In genomic region chr2:33267745-33268144, GRCh38 we compare ENCODE assay signal across 17 cellular contexts.
DNase-seq lines count a peak whose midpoint lies in the region; TF ChIP-seq lines count a peak whose summit lies in the region.
"Had no signal": no experiment of that assay in that cellular context is flagged by ENCODE, and none has a peak within 500 bp of the region (broad histone marks: within the 10 kb centered on the region; RNA-seq: fewer than 3 reads in every experiment).

No MANE protein-coding gene starts in this region.

- no peak overlapping the region for H3K9ac ChIP-seq in SK-N-SH

- H3K79me2 ChIP-seq in SK-N-SH (ENCODE audit: insufficient read depth), result peaks cover 5% of the 10 kb centered on the region; the same call in 1 of the 2 replicates

- H3K9me3 ChIP-seq in BE2C (no peaks in the 10 kb centered on the region), SK-N-SH (no peaks in the 10 kb centered on the region)

- DNase-seq in EL (peak; percentile 20), MV-4-11 (lab: John Stamatoyannopoulos, UW) (peak; percentile 57), dedifferentiated amniotic fluid mesenchymal stem cell (ENCODE audit: extremely low spot score) (peak; percentile 45), lung microvascular endothelial cell (ENCODE audit: low read depth in 2 of 2) (peak; percentile 48 to 63), NCI-H1092 (lab: John Stamatoyannopoulos, UW) (no peak), BE2C (no peak), SK-N-SH (no peak)
- DNase-seq in central memory CD4-positive, alpha-beta T cell, result no peak
- DNase-seq: activated CD4-positive, alpha-beta T cell treated with anti-CD3 and anti-CD28 coated beads, Interleukin-2, amount 50 U/mL, for 4 hours; activated T-cell treated with anti-CD3 and anti-CD28 coated beads, Interleukin-2, amount 50 U/mL, for 1 hour; Caco-2; effector memory CD8-positive, alpha-beta T cell; MM.1S; NCI-H526 treated with DMSO at 0.1 percent for 48 hours; PC-9; SW 1271 had no signal

- no peak for TF ChIP-seq CTCF in BE2C (IDR thresholded peaks at IDR 0.05; ENCODE audit: low read depth, low read length)
- no peak for TF ChIP-seq CTCF in SK-N-SH (IDR thresholded peaks at IDR 0.05)

- peaks cover 54% of the 10 kb centered on the region for H3F3A ChIP-seq in SK-N-SH (replicated peaks; ENCODE audit: insufficient read depth)

- H3K4me2 ChIP-seq in SK-N-SH, result no peak overlapping the region
- H3K4me2 ChIP-seq: PC-9 had no signal

- no peak overlapping the region for H3K4me3 ChIP-seq in BE2C (ENCODE audit: low read depth, low read length)
- H3K4me3 ChIP-seq in SK-N-SH (ENCODE audit: low read depth in 2 of 2, low read length in 1 of 2), result no peak overlapping the region
- H3K4me3 ChIP-seq: breast epithelium, PC-9 had no signal

- no peak overlapping the region for H2AFZ ChIP-seq in SK-N-SH (ENCODE audit: low read depth)
- H2AFZ ChIP-seq: PC-9 had no signal

- H3K4me1 ChIP-seq in BE2C, result no peaks in the 10 kb centered on the region
- H3K4me1 ChIP-seq in SK-N-SH (ENCODE audit: control insufficient read depth in 1 of 2, insufficient read depth in 2 of 2, low read depth in 1 of 2, low read length in 1 of 2), result no peaks in the 10 kb centered on the region; a peak in 2 of 4 replicates
- H3K4me1 ChIP-seq: breast epithelium, Caco-2 had no signal

- POLR2A ChIA-PET in SK-N-SH (lab: Yijun Ruan, JAX), result no interaction called here

- H3K27ac ChIP-seq in SK-N-SH (ENCODE audit: low read depth in 2 of 2, low read length in 1 of 2), result peak overlapping the region in 1 of 2 experiments; percentile 91; a peak in 2 of 4 replicates
- H3K27ac ChIP-seq: PC-9 had no signal

- no peaks in the 10 kb centered on the region for H3K9me2 ChIP-seq in SK-N-SH

- H3K27me3 ChIP-seq in BE2C (no peaks in the 10 kb centered on the region; the same call in 1 of the 2 replicates), SK-N-SH (ENCODE audit: insufficient read depth) (no peaks in the 10 kb centered on the region)
- H3K27me3 ChIP-seq: breast epithelium had no signal

- TF ChIP-seq EP300 in SK-N-SH (IDR thresholded peaks at IDR 0.05; ENCODE audit: borderline replicate concordance in 1 of 2, low read depth in 1 of 2, low read length in 1 of 2), result no peak

- H4K20me1 ChIP-seq in SK-N-SH (ENCODE audit: insufficient read depth), result no peaks in the 10 kb centered on the region

- H3K36me3 ChIP-seq in BE2C (no peaks in the 10 kb centered on the region), SK-N-SH (replicated peaks in 1 of 2; ENCODE audit: control insufficient read depth in 1 of 2, insufficient read depth in 2 of 2, low read length in 1 of 2) (peaks cover 67 to 85% of the 10 kb centered on the region in 2 experiments)
- H3K36me3 ChIP-seq: breast epithelium had no signal

- TF ChIP-seq RAD21 in SK-N-SH (IDR thresholded peaks at IDR 0.05; ENCODE audit: low read length), result no peak

- CTCF ChIA-PET in SK-N-SH (lab: Yijun Ruan, JAX), result no interaction called here

TF ChIP-seq in SK-N-SH, 30 proteins besides CTCF, POLR2A, EP300 and RAD21:
- no peak for TF ChIP-seq USF1 (IDR thresholded peaks at IDR 0.05; ENCODE audit: borderline replicate concordance, low read depth)
- TF ChIP-seq SIN3A (IDR thresholded peaks at IDR 0.05; ENCODE audit: borderline replicate concordance, low read depth, low read length), result no peak
- no peak for TF ChIP-seq NFIC (IDR thresholded peaks at IDR 0.05; ENCODE audit: borderline replicate concordance)
- no peak for TF ChIP-seq FOXJ3 (CRISPR knock-in tag; IDR thresholded peaks at IDR 0.05)
- TF ChIP-seq GABPA (IDR thresholded peaks at IDR 0.05; ENCODE audit: low read depth), result no peak
TF ChIP-seq in SK-N-SH: peak in this region for 0.

Comparison
In these comparisons a context has a peak if more than half of its experiments do, and no peak if none do; other contexts are left out.
1. DNase-seq: peak in EL (single experiment), MV-4-11 (single experiment), dedifferentiated amniotic fluid mesenchymal stem cell (single experiment) and lung microvascular endothelial cell (2 of 2); none in central memory CD4-positive, alpha-beta T cell (single experiment), NCI-H1092 (single experiment), BE2C (single experiment) and SK-N-SH (single experiment).